ENCODE assay signal across 8 cellular contexts in the genomic region with DNA sequence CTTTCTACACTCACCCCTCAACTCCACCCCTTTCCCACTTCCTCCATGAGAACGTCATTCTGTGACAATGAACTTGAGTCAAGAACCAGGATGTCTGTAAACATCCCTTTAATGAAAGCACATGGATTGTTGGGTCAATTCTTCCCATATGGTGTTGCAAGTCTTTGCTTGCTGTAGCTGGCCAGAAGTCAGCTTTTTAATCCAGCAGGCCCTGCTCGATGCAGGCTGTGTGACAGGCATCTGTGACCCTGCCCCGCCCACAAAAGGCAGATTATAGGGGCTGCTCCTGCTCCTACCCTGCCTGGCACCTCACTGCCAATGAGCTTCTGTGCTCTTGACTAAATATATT.
DNase-seq lines count a peak whose midpoint lies in the region; ATAC-seq and TF ChIP-seq lines count a peak whose summit lies in the region.
"Had no signal": no experiment of that assay in that cellular context is flagged by ENCODE, and none has a peak within 500 bp of the region (broad histone marks: within the 10 kb centered on the region; RNA-seq: fewer than 3 reads in every experiment).

No MANE protein-coding gene starts in this region.

- H3K27ac Mint-ChIP-seq in activated T-helper 2 cell treated with anti-CD3 and anti-CD28 coated beads, Interferon-gamma antibody, Interleukin-2, Interleukin-4, amounts not matched to agents 10 μg/mL and 5 μg/mL and 100 μg/mL, durations not matched to agents 14 hours and 24 hours and 36 hours, result peak overlapping the region; percentile 24
- H3K27ac Mint-ChIP-seq in CD8-positive, alpha-beta T cell, result no peak overlapping the region

- H3K27ac ChIP-seq in HEK293 (ENCODE audit: extremely low read depth, low read depth, low read length) (no peak overlapping the region), right atrium auricular region (peak overlapping the region; percentile 69 to 81), thyroid gland (peak overlapping the region in 2 of 3 donors; percentile 57 to 64)
- H3K27ac ChIP-seq in CD8-positive, alpha-beta T cell (ENCODE audit: low read depth, low read length), result no peak overlapping the region

- CTCF ChIA-PET in HEK293 (lab: Yijun Ruan, JAX), result no interaction called here
- CTCF ChIA-PET in CD8-positive, alpha-beta T cell (lab: Charles Lee), result interaction anchor here (1.5 kb wide), 1 partner anchor 21 kb away, joined by 4 read pairs; no protein-coding TSS in a partner anchor

- H3K27me3 Mint-ChIP-seq in activated T-helper 2 cell treated with anti-CD3 and anti-CD28 coated beads, Interferon-gamma antibody, Interleukin-2, Interleukin-4, amounts not matched to agents 10 μg/mL and 5 μg/mL and 100 μg/mL, durations not matched to agents 14 hours and 24 hours and 36 hours (ENCODE audit: low read depth), result no peaks in the 10 kb centered on the region
- peaks cover 17% of the 10 kb centered on the region for H3K27me3 Mint-ChIP-seq in CD8-positive, alpha-beta T cell (ENCODE audit: low read depth)

- TF ChIP-seq CTCF in HEK293 (tag by site-specific recombination; IDR thresholded peaks at IDR 0.05), result no peak
- no peak for TF ChIP-seq CTCF in right atrium auricular region (IDR thresholded peaks at IDR 0.05)
- TF ChIP-seq CTCF in thyroid gland (IDR thresholded peaks at IDR 0.05), result no peak
- TF ChIP-seq CTCF in CD8-positive, alpha-beta T cell (IDR thresholded peaks at IDR 0.05), result no peak

- no peaks in the 10 kb centered on the region for H3K36me3 ChIP-seq in HEK293 (ENCODE audit: control insufficient read depth in 2 of 2, insufficient read depth in 1 of 2, low read length in 2 of 2)
- H3K36me3 ChIP-seq in right atrium auricular region, result no peaks in the 10 kb centered on the region
- H3K36me3 ChIP-seq in thyroid gland, result no peaks in the 10 kb centered on the region
- no peaks in the 10 kb centered on the region for H3K36me3 ChIP-seq in CD8-positive, alpha-beta T cell (ENCODE audit: insufficient read depth, low read length)

- H3K9me3 Mint-ChIP-seq in activated T-helper 2 cell treated with anti-CD3 and anti-CD28 coated beads, Interferon-gamma antibody, Interleukin-2, Interleukin-4, amounts not matched to agents 10 μg/mL and 5 μg/mL and 100 μg/mL, durations not matched to agents 14 hours and 24 hours and 36 hours, result no peaks in the 10 kb centered on the region
- H3K9me3 Mint-ChIP-seq in CD8-positive, alpha-beta T cell, result no peaks in the 10 kb centered on the region
- H3K9me3 Mint-ChIP-seq: nephron progenitor cell had no signal

- POLR2A ChIA-PET in HEK293 (lab: Yijun Ruan, JAX), result no interaction called here
- POLR2A ChIA-PET in CD8-positive, alpha-beta T cell (lab: Charles Lee), result no interaction called here

- 38 to 44% methylated on average over 3 of the region's 3 CpGs for WGBS in thyroid gland, 2 donors

- DNase-seq in activated T-helper 2 cell treated with anti-CD3 and anti-CD28 coated beads, Interferon-gamma antibody, Interleukin-2, Interleukin-4, amounts not matched to agents 10 μg/mL and 5 μg/mL and 100 μg/mL, durations not matched to agents 14 hours and 24 hours and 36 hours (ENCODE audit: low spot score), result no peak
- DNase-seq in right atrium auricular region (ENCODE audit: low spot score) (no peak), thyroid gland (peak; percentile 16 to 25)
- DNase-seq in CD8-positive, alpha-beta T cell, result no peak
- DNase-seq: nephron progenitor cell had no signal

- TF ChIP-seq POLR2A in thyroid gland (IDR thresholded peaks at IDR 0.05), result no peak

- H3K4me1 Mint-ChIP-seq in activated T-helper 2 cell treated with anti-CD3 and anti-CD28 coated beads, Interferon-gamma antibody, Interleukin-2, Interleukin-4, amounts not matched to agents 10 μg/mL and 5 μg/mL and 100 μg/mL, durations not matched to agents 14 hours and 24 hours and 36 hours (ENCODE audit: low read depth), result peaks cover 41% of the 10 kb centered on the region
- peaks cover 9% of the 10 kb centered on the region for H3K4me1 Mint-ChIP-seq in CD8-positive, alpha-beta T cell (ENCODE audit: low read depth)

- intact Hi-C loops in activated T-helper 2 cell treated with anti-CD3 and anti-CD28 coated beads, Interferon-gamma antibody, Interleukin-2, Interleukin-4, amounts not matched to agents 10 μg/mL and 5 μg/mL and 100 μg/mL, durations not matched to agents 14 hours and 24 hours and 36 hours (cut with micrococcal nuclease), result loop anchor here (5.0 kb wide), 1 partner anchor 950 kb away; no protein-coding TSS in a partner anchor
- intact Hi-C loops in thyroid gland (cut with DNase I), result no loop called here
- intact Hi-C loops in CD8-positive, alpha-beta T cell (cut with DNase I, micrococcal nuclease), result no loop called here

- H3K9me3 ChIP-seq in HEK293 (ENCODE audit: control insufficient read depth, insufficient read depth, low read depth, low read length), result no peaks in the 10 kb centered on the region
- no peaks in the 10 kb centered on the region for H3K9me3 ChIP-seq in right atrium auricular region
- H3K9me3 ChIP-seq in thyroid gland, result no peaks in the 10 kb centered on the region
- H3K9me3 ChIP-seq in CD8-positive, alpha-beta T cell (ENCODE audit: low read length), result no peaks in the 10 kb centered on the region

- H3K4me3 Mint-ChIP-seq in activated T-helper 2 cell treated with anti-CD3 and anti-CD28 coated beads, Interferon-gamma antibody, Interleukin-2, Interleukin-4, amounts not matched to agents 10 μg/mL and 5 μg/mL and 100 μg/mL, durations not matched to agents 14 hours and 24 hours and 36 hours (ENCODE audit: low read depth), result no peak overlapping the region
- no peak overlapping the region for H3K4me3 Mint-ChIP-seq in CD8-positive, alpha-beta T cell
- H3K4me3 Mint-ChIP-seq: nephron progenitor cell had no signal

- no peaks in the 10 kb centered on the region for H3K27me3 ChIP-seq in right atrium auricular region
- H3K27me3 ChIP-seq in thyroid gland, result no peaks in the 10 kb centered on the region
- H3K27me3 ChIP-seq in CD8-positive, alpha-beta T cell (ENCODE audit: insufficient read depth, low read length), result no peaks in the 10 kb centered on the region

- H3K4me3 ChIP-seq in HEK293 (ENCODE audit: low read depth, low read length), result no peak overlapping the region
- H3K4me3 ChIP-seq in right atrium auricular region, result no peak overlapping the region
- no peak overlapping the region for H3K4me3 ChIP-seq in thyroid gland (replicated peaks in 1 of 3)
- H3K4me3 ChIP-seq in CD8-positive, alpha-beta T cell (ENCODE audit: low read depth, low read length), result no peak overlapping the region

- ATAC-seq in GM21723 (IDR thresholded peaks at IDR 0.05; ENCODE audit: unreplicated experiment), result no peak
- ATAC-seq in HG02970 (IDR thresholded peaks at IDR 0.05; ENCODE audit: low FRiP score, unreplicated experiment), result no peak
- no peak for ATAC-seq in CD8-positive, alpha-beta T cell

- H3K4me1 ChIP-seq in HEK293 (ENCODE audit: control insufficient read depth, insufficient read depth, low read length) (no peaks in the 10 kb centered on the region), right atrium auricular region (peaks cover 0 to 61% of the 10 kb centered on the region in 2 donors), thyroid gland (peaks cover 35 to 41% of the 10 kb centered on the region in 2 donors)
- no peaks in the 10 kb centered on the region for H3K4me1 ChIP-seq in CD8-positive, alpha-beta T cell (ENCODE audit: insufficient read depth, low read length)

- H3K36me3 Mint-ChIP-seq in activated T-helper 2 cell treated with anti-CD3 and anti-CD28 coated beads, Interferon-gamma antibody, Interleukin-2, Interleukin-4, amounts not matched to agents 10 μg/mL and 5 μg/mL and 100 μg/mL, durations not matched to agents 14 hours and 24 hours and 36 hours (ENCODE audit: low read depth), result no peaks in the 10 kb centered on the region
- H3K36me3 Mint-ChIP-seq in CD8-positive, alpha-beta T cell, result no peaks in the 10 kb centered on the region

TF ChIP-seq in HEK293, 187 proteins besides CTCF, POLR2A, EP300 and RAD21:
- TF ChIP-seq ZNF530 (tag by site-specific recombination; IDR thresholded peaks at IDR 0.05; ENCODE audit: low read depth) (no peak), KLF10 (tag by site-specific recombination; IDR thresholded peaks at IDR 0.05) (0 out of 2 replicates have a peak, but pooled peaks have one; percentile 18)

Comparison
In these comparisons a context has a peak if more than half of its experiments do, and no peak if none do; other contexts are left out.
1. H3K27ac ChIP-seq: peak in right atrium auricular region (2 of 2) and thyroid gland (2 of 3); none in HEK293 (single experiment) and CD8-positive, alpha-beta T cell (single experiment).
2. DNase-seq: peak in thyroid gland (2 of 2); none in activated T-helper 2 cell treated with anti-CD3 and anti-CD28 coated beads, Interferon-gamma antibody, Interleukin-2, Interleukin-4, amounts not matched to agents 10 μg/mL and 5 μg/mL and 100 μg/mL, durations not matched to agents 14 hours and 24 hours and 36 hours (single experiment), right atrium auricular region (single experiment) and CD8-positive, alpha-beta T cell (0 of 7).